24 cellular contexts compared by ENCODE assay signal in the genomic region with DNA sequence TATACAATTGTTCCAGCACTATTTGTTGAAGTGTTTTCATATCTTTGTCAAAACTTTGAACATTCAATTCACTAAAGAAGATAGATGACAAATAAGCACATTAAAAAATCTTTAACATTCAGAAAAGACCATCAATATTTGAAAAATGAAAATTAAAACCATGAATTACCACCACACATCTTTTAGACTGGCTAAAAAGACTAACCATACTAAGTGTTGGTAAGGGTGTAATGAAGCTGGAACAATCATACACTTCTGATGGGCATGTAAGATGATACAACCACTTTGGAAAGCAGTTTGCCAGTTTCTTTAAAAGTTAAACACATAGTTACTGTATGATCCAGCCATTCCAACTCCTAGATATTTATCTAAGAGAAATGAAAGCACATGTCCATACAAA. TPM values are rescaled to one million over a fixed set of nuclear protein-coding genes. Genes with fewer than 3 reads are reported as not detected.
A peak's percentile ranks its signal among the peaks of the same experiment; 100 is the strongest.
DNase-seq lines count a peak whose midpoint lies in the region; ATAC-seq, FAIRE-seq and TF ChIP-seq lines count a peak whose summit lies in the region.
"Had no signal": no experiment of that assay in that cellular context is flagged by ENCODE, and none has a peak within 500 bp of the region (broad histone marks: within the 10 kb centered on the region; RNA-seq: fewer than 3 reads in every experiment).

No MANE protein-coding gene starts in this region.

- H3K27ac ChIP-seq in A549 (no peak overlapping the region), HEK293 (ENCODE audit: extremely low read depth, low read depth, low read length) (no peak overlapping the region)
- H3K27ac ChIP-seq: BLaER1 had no signal

- H3K4me2 ChIP-seq in A549, result no peak overlapping the region
- H3K4me2 ChIP-seq: BLaER1 had no signal

- H3K9me3 ChIP-seq in A549, result peaks cover 7% of the 10 kb centered on the region; the same call in 1 of the 3 replicates
- no peaks in the 10 kb centered on the region for H3K9me3 ChIP-seq in HEK293 (ENCODE audit: control insufficient read depth, insufficient read depth, low read depth, low read length)
- H3K9me3 ChIP-seq: BE2C, BLaER1 had no signal

- TF ChIP-seq RAD21 in A549 (conservative IDR thresholded peaks at IDR 0.05 in 1 of 2, IDR thresholded peaks at IDR 0.05 in 1 of 2), result no peak

- DNase-seq in A549 (ENCODE audit: low read depth in 1 of 2, low spot score in 1 of 2) (no peak), NOMO-1 (lab: John Stamatoyannopoulos, UW; ENCODE audit: unreplicated experiment in 2 of 2) (no peak), HPDE6-E6E7 (ENCODE audit: extremely low spot score) (no peak)
- DNase-seq: 8988T; ACHN; BE2C; C1 segment of cervical spinal cord; CD4-positive, alpha-beta memory T cell; CD4-positive, CD25-positive, alpha-beta regulatory T cell; CD8-positive, alpha-beta memory T cell; COR-L47; DMS 273 treated with DMSO at 0.1 percent for 48 hours; DMS153; DMS53; DMS79; DND-41; EL; GF-D8 had no signal

- peak; percentile 32 for FAIRE-seq in A549 (lab: Jason Lieb, UNC)
- FAIRE-seq: GM12891, GM19239 had no signal

- CTCF ChIA-PET in A549 (lab: Yijun Ruan, JAX), result interaction anchor here (1.3 to 20.5 kb wide), 2 partner anchors 12 to 52 kb away, joined by 3 to 331 read pairs; no protein-coding TSS in a partner anchor
- CTCF ChIA-PET in HEK293 (lab: Yijun Ruan, JAX), result interaction anchor here (1.0 kb wide), 1 partner anchor 9 kb away, joined by 3 read pairs; no protein-coding TSS in a partner anchor

- TF ChIP-seq EP300 in A549 (IDR thresholded peaks at IDR 0.05), result no peak

- H3K36me3 ChIP-seq in HEK293 (ENCODE audit: control insufficient read depth in 2 of 2, insufficient read depth in 1 of 2, low read length in 2 of 2), result no peaks in the 10 kb centered on the region
- H3K36me3 ChIP-seq: BE2C, BLaER1 had no signal

- H3K4me1 ChIP-seq in A549 (peaks cover 12% of the 10 kb centered on the region), HEK293 (ENCODE audit: control insufficient read depth, insufficient read depth, low read length) (no peaks in the 10 kb centered on the region)
- H3K4me1 ChIP-seq: BE2C had no signal

- no peak for ATAC-seq in A549
- no peak for ATAC-seq in GM19463 (IDR thresholded peaks at IDR 0.05; ENCODE audit: unreplicated experiment)

- TF ChIP-seq CTCF in A549 (IDR thresholded peaks at IDR 0.05) (no peak), HEK293 (tag by site-specific recombination; IDR thresholded peaks at IDR 0.05) (no peak)

- POLR2A ChIA-PET in A549 (lab: Yijun Ruan, JAX) (no interaction called here), HEK293 (lab: Yijun Ruan, JAX) (no interaction called here)

- H3K4me3 ChIP-seq in A549 (no peak overlapping the region), HEK293 (ENCODE audit: low read depth, low read length) (no peak overlapping the region)
- H3K4me3 ChIP-seq: BLaER1 had no signal

- no peak for TF ChIP-seq POLR2A in A549 (IDR thresholded peaks at IDR 0.05; ENCODE audit: low read length)

TF ChIP-seq in A549, 52 proteins besides CTCF, POLR2A, EP300 and RAD21:
- no peak for TF ChIP-seq HOXA7 (CRISPR knock-in tag; IDR thresholded peaks at IDR 0.05)
TF ChIP-seq in A549: peak in this region for 0.

TF ChIP-seq in HEK293, 187 proteins besides CTCF, POLR2A, EP300 and RAD21:
- peak; percentile 98 for TF ChIP-seq ZNF184 (tag by site-specific recombination; IDR thresholded peaks at IDR 0.05)
- TF ChIP-seq ZNF654 (tag by site-specific recombination; IDR thresholded peaks at IDR 0.05; ENCODE audit: low read depth), result no peak

RNA-seq across cellular contexts. Expression of a gene that starts 33.7 kb away (rescaled TPM):
- polyA plus RNA-seq in A549 (2011; rRNA removed) (120 and 158 TPM in 2 replicates), A549 (2017; fragmentation: RNase III; extraction: RNeasy Plus Mini Kit Qiagen cat#74134 plus additional on column Dnase treatment) (47.3 to 64.3 TPM (median 57.2 TPM) in 3 replicates)
- polyA plus RNA-seq in A549 (2012; cell fraction: cytosol; rRNA removed), result 81.8 and 94.9 TPM in 2 replicates
- 31.4 and 55.5 TPM in 2 replicates for polyA plus RNA-seq in A549 (2012; cell fraction: nucleus; rRNA removed)
- polyA minus RNA-seq in A549 (2011; rRNA and poly(A)+ RNA removed), result 72.1 and 73.2 TPM in 2 replicates
- polyA plus RNA-seq: CD14-positive monocyte; CD4-positive, alpha-beta memory T cell; CD4-positive, CD25-positive, alpha-beta regulatory T cell had no signal

RNA-seq across cellular contexts. Expression of a gene that starts 56.9 kb away (rescaled TPM):
- 80.4 and 81.1 TPM in 2 replicates for polyA plus RNA-seq in A549 (2011; rRNA removed)
- 15.8 and 18.6 TPM in 2 replicates for polyA plus RNA-seq in A549 (2012; cell fraction: cytosol; rRNA removed)
- 46.7 and 59.5 TPM in 2 replicates for polyA plus RNA-seq in A549 (2012; cell fraction: nucleus; rRNA removed)
- polyA plus RNA-seq in A549 (2017; fragmentation: RNase III; extraction: RNeasy Plus Mini Kit Qiagen cat#74134 plus additional on column Dnase treatment), result 31.9 to 39.4 TPM (median 33.5 TPM) in 3 replicates
- 207 and 228 TPM in 2 replicates for polyA minus RNA-seq in A549 (2011; rRNA and poly(A)+ RNA removed)
- polyA plus RNA-seq: CD8-positive, alpha-beta memory T cell had no signal
